14 cellular contexts compared by ENCODE assay signal in genomic region chr14:55585854-55586253, GRCh38. TPM values are rescaled to one million over a fixed set of nuclear protein-coding genes. Genes with fewer than 3 reads are reported as not detected.
A peak's percentile ranks its signal among the peaks of the same experiment; 100 is the strongest.
DNase-seq lines count a peak whose midpoint lies in the region; ATAC-seq and TF ChIP-seq lines count a peak whose summit lies in the region.
"Had no signal": no experiment of that assay in that cellular context is flagged by ENCODE, and none has a peak within 500 bp of the region (broad histone marks: within the 10 kb centered on the region; RNA-seq: fewer than 3 reads in every experiment).

No MANE protein-coding gene starts in this region.

- H3K9me3 ChIP-seq in PC-3 (ENCODE audit: low read length) (no peaks in the 10 kb centered on the region), psoas muscle (no peaks in the 10 kb centered on the region)
- H3K9me3 ChIP-seq: prostate gland had no signal

- intact Hi-C loops in PC-3 (cut with micrococcal nuclease) (no loop called here), psoas muscle (cut with DNase I) (loop anchor here (2.0 to 10.0 kb wide), 3 partner anchors 17 to 311 kb away; partner anchors contain the start of gene FBXO34 (in 1 of the 2))

- H3K27ac ChIP-seq in PC-3 (ENCODE audit: low read length), result no peak overlapping the region
- H3K27ac ChIP-seq in psoas muscle, result peak overlapping the region; percentile 99
- H3K27ac ChIP-seq: prostate gland had no signal

- no peaks in the 10 kb centered on the region for H3K36me3 ChIP-seq in PC-3 (ENCODE audit: low read depth, low read length)
- H3K36me3 ChIP-seq in psoas muscle (ENCODE audit: insufficient read depth in 1 of 2, low read depth in 1 of 2), result no peaks in the 10 kb centered on the region
- H3K36me3 ChIP-seq: prostate gland had no signal

- H2AFZ ChIP-seq in PC-3 (ENCODE audit: low read length), result no peak overlapping the region

- ATAC-seq in PC-3 (peak; percentile 9), esophagus mucosa (peak; percentile 27), psoas muscle (no peak), HG03439 (IDR thresholded peaks at IDR 0.05; ENCODE audit: unreplicated experiment) (no peak)
- ATAC-seq: activated T-cell treated with anti-CD3 and anti-CD28 coated beads, Interleukin-2, amount 50 U/mL, for 4 hours had no signal

- H3K9ac ChIP-seq in PC-3 (ENCODE audit: low read length), result no peak overlapping the region

- H3K9me2 ChIP-seq in PC-3 (replicated peaks; ENCODE audit: low read length), result no peaks in the 10 kb centered on the region

- H3K4me3 ChIP-seq in PC-3 (ENCODE audit: low read length) (no peak overlapping the region), psoas muscle (peak overlapping the region; percentile 37)
- H3K4me3 ChIP-seq: prostate gland had no signal

- H3K4me1 ChIP-seq in PC-3 (ENCODE audit: insufficient read depth, low read length) (peaks cover 75% of the 10 kb centered on the region), psoas muscle (peaks cover 91% of the 10 kb centered on the region)
- H3K4me1 ChIP-seq: prostate gland had no signal

- H3K4me2 ChIP-seq in PC-3 (ENCODE audit: low read length), result peak overlapping the region; percentile 1; the same call in 1 of the 2 replicates

- no peak for TF ChIP-seq CTCF in PC-3 (conservative IDR thresholded peaks at IDR 0.05; ENCODE audit: low read depth, low read length)
- no peak for TF ChIP-seq CTCF in psoas muscle (IDR thresholded peaks at IDR 0.05)

- H3K79me2 ChIP-seq in PC-3 (ENCODE audit: low read length), result peaks cover 100% of the 10 kb centered on the region

- CTCF ChIA-PET in PC-3 (lab: Charles Lee), result interaction anchor here (1.1 kb wide), 1 partner anchor 140 kb away, joined by 4 read pairs; no protein-coding TSS in a partner anchor

- peak; percentile 24 for DNase-seq in DMS 273 treated with DMSO at 0.1 percent for 48 hours (lab: John Stamatoyannopoulos, UW)
- DNase-seq in PC-3, result peak; percentile 51
- DNase-seq in psoas muscle, result no peak
- no peak for DNase-seq in effector CD4-positive, alpha-beta T cell
- no peak for DNase-seq in activated naive CD4-positive, alpha-beta T cell treated with Interleukin-2 at 50 U/mL for 16 hours
- DNase-seq in NCI-H345 (lab: John Stamatoyannopoulos, UW), result no peak
- DNase-seq: activated T-cell treated with anti-CD3 and anti-CD28 coated beads, Interleukin-2, amount 50 U/mL, for 4 hours; aorta; NCI-H1092 treated with DMSO at 0.1 percent for 48 hours; NCI-H774; SHP77 treated with DMSO at 0.1 percent for 48 hours had no signal

- WGBS in psoas muscle, 3 donors, result 47 to 52% (median 50%) methylated on average over 2 of the region's 2 CpGs

- no TSS peak for BruUV-seq in PC-3 (replicated peaks; lab: Mats Ljungman, UMichigan)

- no peaks in the 10 kb centered on the region for H3F3A ChIP-seq in PC-3 (ENCODE audit: low read length, unreplicated experiment)

- peaks cover 85% of the 10 kb centered on the region for H4K20me1 ChIP-seq in PC-3 (ENCODE audit: low read length)

- H3K27me3 ChIP-seq in PC-3 (ENCODE audit: low read length) (no peaks in the 10 kb centered on the region), psoas muscle (ENCODE audit: insufficient read depth in 3 of 3, low read length in 2 of 3) (no peaks in the 10 kb centered on the region)

- POLR2A ChIA-PET in PC-3 (lab: Charles Lee; ENCODE audit: unreplicated experiment), result no interaction called here

RNA-seq across cellular contexts. Expression of gene KTN1, which starts 5.8 kb away (rescaled TPM):
- total RNA-seq in PC-3 (2014; rRNA removed) (249 and 251 TPM in 2 replicates), esophagus mucosa (80.7 TPM), psoas muscle (100 to 1,000 TPM; 238 to 607 (median 348) TPM)
- 100 to 1,000 TPM; 218 to 576 (median 270) TPM for polyA plus RNA-seq in psoas muscle

Comparison
In these comparisons a context has a peak if more than half of its experiments do, and no peak if none do; other contexts are left out.
1. DNase-seq: peak in DMS 273 treated with DMSO at 0.1 percent for 48 hours (single experiment) and PC-3 (single experiment); none in psoas muscle (0 of 2), effector CD4-positive, alpha-beta T cell (single experiment), activated naive CD4-positive, alpha-beta T cell treated with Interleukin-2 at 50 U/mL for 16 hours (single experiment) and NCI-H345 (single experiment).
2. ATAC-seq: peak in PC-3 (single experiment) and esophagus mucosa (single experiment); none in psoas muscle (0 of 4) and HG03439 (single experiment).